23 cellular contexts compared by ENCODE assay signal in the genomic region with DNA sequence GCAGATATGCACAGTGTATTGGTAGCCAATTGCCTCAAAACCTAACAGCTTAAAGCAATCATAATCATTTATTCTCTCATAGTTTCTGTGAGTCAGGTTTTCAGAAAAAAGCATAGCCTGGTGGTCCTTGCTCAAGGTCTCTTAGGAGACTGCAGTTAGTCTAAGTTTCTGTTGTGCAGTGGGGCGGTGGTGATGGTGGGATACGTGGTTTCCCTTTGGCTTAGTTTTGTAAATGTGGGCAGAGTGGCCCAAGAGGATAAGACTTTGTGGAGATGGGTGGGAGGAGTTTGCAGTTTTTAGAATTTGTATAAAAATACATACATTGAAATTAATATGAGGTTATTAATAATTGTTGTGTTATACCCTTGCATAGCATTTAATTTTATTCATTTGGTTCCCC.
"Had no signal": no experiment of that assay in that cellular context is flagged by ENCODE, and none has a peak within 500 bp of the region (broad histone marks: within the 10 kb centered on the region; RNA-seq: fewer than 3 reads in every experiment).

No MANE protein-coding gene starts in this region.

- H3K36me3 Mint-ChIP-seq: natural killer cell, type B pancreatic cell had no signal

- H3K4me1 ChIP-seq: parathyroid adenoma, suprapubic skin had no signal

- H3K36me3 ChIP-seq: esophagus muscularis mucosa, gastroesophageal sphincter, heart right ventricle, lower lobe of right lung, neutrophil, right lobe of liver, suprapubic skin had no signal

- H3K4me3 Mint-ChIP-seq: dendritic cell treated with granulocyte-macrophage colony-stimulating factor and Interleukin-4, amounts not matched to agents 40 ng/mL and 50 ng/mL, for 4 days; endodermal cell; natural killer cell; neural crest cell; stimulated activated naive CD8-positive, alpha-beta T cell treated with anti-CD3 and anti-CD28 coated beads, Interleukin-15, amount 100 ng/mL, for 72 hours; type B pancreatic cell had no signal

- H3K79me2 ChIP-seq: parathyroid adenoma had no signal

- H3K27ac ChIP-seq: esophagus muscularis mucosa, foreskin keratinocyte, gastroesophageal sphincter, heart right ventricle, lower lobe of right lung, neutrophil, parathyroid adenoma, right lobe of liver, suprapubic skin had no signal

- H3K27me3 ChIP-seq: esophagus muscularis mucosa, foreskin keratinocyte, gastroesophageal sphincter, heart right ventricle, neutrophil, right lobe of liver, suprapubic skin had no signal

- H2AFZ ChIP-seq: parathyroid adenoma had no signal

- H3K27ac Mint-ChIP-seq: dendritic cell treated with granulocyte-macrophage colony-stimulating factor and Interleukin-4, amounts not matched to agents 40 ng/mL and 50 ng/mL, for 4 days; endodermal cell; natural killer cell; progenitor cell of endocrine pancreas; stimulated activated naive CD8-positive, alpha-beta T cell treated with anti-CD3 and anti-CD28 coated beads, Interleukin-15, amount 100 ng/mL, for 72 hours; type B pancreatic cell had no signal

- H3K4me3 ChIP-seq: esophagus muscularis mucosa, gastroesophageal sphincter, heart right ventricle, lower lobe of right lung, right lobe of liver, suprapubic skin had no signal

- H3K4me1 Mint-ChIP-seq: stimulated activated naive CD8-positive, alpha-beta T cell treated with anti-CD3 and anti-CD28 coated beads, Interleukin-15, amount 100 ng/mL, for 72 hours had no signal

- H3K9me3 ChIP-seq: esophagus muscularis mucosa, gastroesophageal sphincter, heart right ventricle, lower lobe of right lung, neutrophil, right lobe of liver, suprapubic skin had no signal

- DNase-seq: effector CD8-positive, alpha-beta T cell; endodermal cell; foreskin keratinocyte; heart right ventricle; hippocampal formation; left ventricle myocardium superior; lower lobe of right lung; natural killer cell; right lobe of liver; small intestine; stimulated activated CD4-positive, alpha-beta T cell treated with anti-CD3 and anti-CD28 coated beads, Interleukin-15, amount 100 ng/mL, for 24 hours; stimulated activated CD4-positive, alpha-beta T cell treated with anti-CD3 and anti-CD28 coated beads, Interleukin-2, amount 100 ng/mL, for 48 hours; stimulated activated naive CD4-positive, alpha-beta T cell; stimulated activated naive CD8-positive, alpha-beta T cell treated with anti-CD3 and anti-CD28 coated beads, Interleukin-15, amount 100 ng/mL, for 72 hours had no signal

- H3K9me3 Mint-ChIP-seq: dendritic cell treated with granulocyte-macrophage colony-stimulating factor and Interleukin-4, amounts not matched to agents 40 ng/mL and 50 ng/mL, for 4 days; endodermal cell; natural killer cell; stimulated activated naive CD8-positive, alpha-beta T cell treated with anti-CD3 and anti-CD28 coated beads, Interleukin-15, amount 100 ng/mL, for 72 hours; type B pancreatic cell had no signal

- H3K27me3 Mint-ChIP-seq: progenitor cell of endocrine pancreas, type B pancreatic cell had no signal

- H3K9ac ChIP-seq: parathyroid adenoma had no signal
